22 cellular contexts compared by ENCODE assay signal in genomic region chr4:142356118-142356759, GRCh38.
DNase-seq lines count a peak whose midpoint lies in the region; ATAC-seq, FAIRE-seq and TF ChIP-seq lines count a peak whose summit lies in the region.
"Had no signal": no experiment of that assay in that cellular context is flagged by ENCODE, and none has a peak within 500 bp of the region (broad histone marks: within the 10 kb centered on the region; RNA-seq: fewer than 3 reads in every experiment).

No MANE protein-coding gene starts in this region.

- CTCF ChIA-PET in activated CD4-positive, alpha-beta T cell treated with anti-CD3 and anti-CD28 coated beads, Interleukin-2, amount 10 ng/mL, durations not matched to agents 7 days and 5 days (lab: Charles Lee): interaction anchor here (0.7 to 4.2 kb wide), 14 partner anchors 8 to 212 kb away, joined by 3 to 18 read pairs (median 5); no protein-coding TSS in a partner anchor
- CTCF ChIA-PET in HCT116 (lab: Charles Lee): interaction anchor here (1.9 kb wide), 1 partner anchor 364 kb away, joined by 9 read pairs; no protein-coding TSS in a partner anchor

- H3K27ac Mint-ChIP-seq in activated CD4-positive, alpha-beta T cell treated with anti-CD3 and anti-CD28 coated beads, Interleukin-2, amount 10 ng/mL, durations not matched to agents 7 days and 5 days: peak overlapping the region; percentile 82
- peak overlapping the region; percentile 88 for H3K27ac Mint-ChIP-seq in activated T-helper 17 cell treated with anti-CD3 and anti-CD28 coated beads, Interleukin-2, amount 50 U/mL, for 72 hours
- peak overlapping the region; percentile 75 to 97 (median 92) for H3K27ac Mint-ChIP-seq in naive thymus-derived CD8-positive, alpha-beta T cell

- TF ChIP-seq POLR2A in HCT116 (IDR thresholded peaks at IDR 0.05; ENCODE audit: borderline replicate concordance, extremely low read depth, insufficient read depth, insufficient read length): no peak

- H2AFZ ChIP-seq in HCT116 (ENCODE audit: low read depth, low read length, poor library complexity, severe bottlenecking): no peak overlapping the region

- peak overlapping the region; percentile 26 for H3K4me3 Mint-ChIP-seq in activated CD4-positive, alpha-beta T cell treated with anti-CD3 and anti-CD28 coated beads, Interleukin-2, amount 10 ng/mL, durations not matched to agents 7 days and 5 days
- peak overlapping the region; percentile 81 for H3K4me3 Mint-ChIP-seq in activated T-helper 17 cell treated with anti-CD3 and anti-CD28 coated beads, Interleukin-2, amount 50 U/mL, for 72 hours
- peak overlapping the region; percentile 33 to 73 (median 58) for H3K4me3 Mint-ChIP-seq in naive thymus-derived CD8-positive, alpha-beta T cell

- H3K4me2 ChIP-seq in HCT116 (ENCODE audit: low read length): no peak overlapping the region
- H3K4me2 ChIP-seq: SK-N-SH, smooth muscle cell had no signal

- POLR2A ChIA-PET in activated CD4-positive, alpha-beta T cell treated with anti-CD3 and anti-CD28 coated beads, Interleukin-2, amount 10 ng/mL, durations not matched to agents 7 days and 5 days (lab: Charles Lee): interaction anchor here (0.8 kb wide), 1 partner anchor 47 kb away, joined by 4 read pairs; no protein-coding TSS in a partner anchor
- POLR2A ChIA-PET in HCT116 (lab: Charles Lee): interaction anchor here (1.8 kb wide), 1 partner anchor 11 kb away, joined by 6 read pairs; no protein-coding TSS in a partner anchor
- POLR2A ChIA-PET in naive thymus-derived CD8-positive, alpha-beta T cell (lab: Charles Lee): interaction anchor here (0.5 to 4.6 kb wide), 8 partner anchors 10 to 1156 kb away, joined by 3 to 25 read pairs (median 4); no protein-coding TSS in a partner anchor

- H3K9me3 Mint-ChIP-seq in activated CD4-positive, alpha-beta T cell treated with anti-CD3 and anti-CD28 coated beads, Interleukin-2, amount 10 ng/mL, durations not matched to agents 7 days and 5 days: peaks cover 2% of the 10 kb centered on the region
- H3K9me3 Mint-ChIP-seq in activated T-helper 17 cell treated with anti-CD3 and anti-CD28 coated beads, Interleukin-2, amount 50 U/mL, for 72 hours: no peaks in the 10 kb centered on the region
- H3K9me3 Mint-ChIP-seq in naive thymus-derived CD8-positive, alpha-beta T cell: no peaks in the 10 kb centered on the region

- H3K4me1 Mint-ChIP-seq in activated CD4-positive, alpha-beta T cell treated with anti-CD3 and anti-CD28 coated beads, Interleukin-2, amount 10 ng/mL, durations not matched to agents 7 days and 5 days: peaks cover 87% of the 10 kb centered on the region
- peaks cover 68% of the 10 kb centered on the region for H3K4me1 Mint-ChIP-seq in activated T-helper 17 cell treated with anti-CD3 and anti-CD28 coated beads, Interleukin-2, amount 50 U/mL, for 72 hours
- H3K4me1 Mint-ChIP-seq in naive thymus-derived CD8-positive, alpha-beta T cell: peaks cover 39 to 85% (median 73%) of the 10 kb centered on the region in 4 donors

- H3K9ac ChIP-seq in HCT116 (ENCODE audit: low read length): no peak overlapping the region
- H3K9ac ChIP-seq: SK-N-SH had no signal

- H3K9me3 ChIP-seq in HCT116 (ENCODE audit: control insufficient read depth in 1 of 2, insufficient read depth in 1 of 2, low read depth in 1 of 2, low read length in 2 of 2): no peaks in the 10 kb centered on the region
- H3K9me3 ChIP-seq: SK-N-SH had no signal

- no peak for FAIRE-seq in urothelium cell line (lab: Jason Lieb, UNC)
- FAIRE-seq: D721Med, HTR-8/SVneo, RCC 7860 had no signal

- H3K27me3 Mint-ChIP-seq in activated CD4-positive, alpha-beta T cell treated with anti-CD3 and anti-CD28 coated beads, Interleukin-2, amount 10 ng/mL, durations not matched to agents 7 days and 5 days: no peaks in the 10 kb centered on the region
- H3K27me3 Mint-ChIP-seq in activated T-helper 17 cell treated with anti-CD3 and anti-CD28 coated beads, Interleukin-2, amount 50 U/mL, for 72 hours: no peaks in the 10 kb centered on the region
- H3K27me3 Mint-ChIP-seq in naive thymus-derived CD8-positive, alpha-beta T cell: no peaks in the 10 kb centered on the region

- H3K4me1 ChIP-seq in HCT116 (ENCODE audit: control insufficient read depth in 1 of 2, insufficient read depth in 2 of 2, low read length in 2 of 2): peaks cover 33 to 35% of the 10 kb centered on the region in 2 experiments

- no TSS peak for BruUV-seq in HCT116 (replicated peaks; lab: Mats Ljungman, UMichigan)

- H4K20me1 ChIP-seq in HCT116 (ENCODE audit: insufficient read depth): no peaks in the 10 kb centered on the region

- no peak for TF ChIP-seq RAD21 in HCT116 (IDR thresholded peaks at IDR 0.05; ENCODE audit: low read depth)

- H3K36me3 Mint-ChIP-seq in activated CD4-positive, alpha-beta T cell treated with anti-CD3 and anti-CD28 coated beads, Interleukin-2, amount 10 ng/mL, durations not matched to agents 7 days and 5 days (ENCODE audit: low read depth): peaks cover 37% of the 10 kb centered on the region
- H3K36me3 Mint-ChIP-seq in activated T-helper 17 cell treated with anti-CD3 and anti-CD28 coated beads, Interleukin-2, amount 50 U/mL, for 72 hours (ENCODE audit: low read depth): peaks cover 24% of the 10 kb centered on the region
- no peaks in the 10 kb centered on the region for H3K36me3 Mint-ChIP-seq in naive thymus-derived CD8-positive, alpha-beta T cell

- no peaks in the 10 kb centered on the region for H3K9me2 ChIP-seq in HCT116 (ENCODE audit: insufficient read depth)
- H3K9me2 ChIP-seq: SK-N-SH had no signal

- RAD21 ChIA-PET in HCT116 (lab: Charles Lee; ENCODE audit: low non-redundant PET in 1 of 2, low total read pairs in 2 of 2, uncharacterized antibody in 2 of 2, unreplicated experiment in 2 of 2): interaction anchor here in 1 of 2 experiments (0.8 kb wide), 1 partner anchor 373 kb away, joined by 3 read pairs; no protein-coding TSS in a partner anchor

- peak overlapping the region; percentile 61; the same call in 1 of the 2 replicates for H3K27ac ChIP-seq in HCT116 (ENCODE audit: low read depth, low read length)

- no peak overlapping the region for H3K4me3 ChIP-seq in HCT116 (replicated peaks in 1 of 2; ENCODE audit: low read depth in 1 of 2, low read length in 2 of 2)
- H3K4me3 ChIP-seq: smooth muscle cell had no signal

- H3K79me2 ChIP-seq in HCT116 (ENCODE audit: insufficient read depth, low read length): no peaks in the 10 kb centered on the region

- H3K36me3 ChIP-seq in HCT116 (ENCODE audit: control insufficient read depth in 1 of 2, insufficient read depth in 2 of 2, low read length in 2 of 2): no peaks in the 10 kb centered on the region

- intact Hi-C loops in HCT116 (cut with micrococcal nuclease): no loop called here

- no peak for TF ChIP-seq CTCF in HCT116 (IDR thresholded peaks at IDR 0.05 in 2 of 3, conservative IDR thresholded peaks at IDR 0.05 in 1 of 3; ENCODE audit: borderline replicate concordance in 1 of 3, insufficient read depth in 1 of 3, low read depth in 2 of 3, low read length in 2 of 3)

- no peak for ATAC-seq in HCT116
- peak; percentile 44 for ATAC-seq in activated T-helper 17 cell treated with anti-CD3 and anti-CD28 coated beads, Interleukin-2, amount 50 U/mL, for 72 hours (replicated peaks)
- no peak for ATAC-seq in naive thymus-derived CD8-positive, alpha-beta T cell
- ATAC-seq in HG02840 (IDR thresholded peaks at IDR 0.05; ENCODE audit: low FRiP score, unreplicated experiment): no peak
- ATAC-seq: activated CD4-positive, CD25-positive, alpha-beta regulatory T cell treated with anti-CD3 and anti-CD28 coated beads, Interleukin-2, amount 50 U/mL, for 24 hours; left ventricle myocardium superior had no signal

- no peaks in the 10 kb centered on the region for H3K27me3 ChIP-seq in HCT116 (ENCODE audit: insufficient read depth, low read length)

- no peak for DNase-seq in activated CD4-positive, alpha-beta T cell treated with anti-CD3 and anti-CD28 coated beads, Interleukin-2, amount 10 ng/mL, durations not matched to agents 7 days and 5 days
- no peak for DNase-seq in activated CD4-positive, alpha-beta T cell treated with anti-CD3 and anti-CD28 coated beads for 48 hours
- DNase-seq in HCT116 (ENCODE audit: low read depth, low spot score) (no peak), NK-92 (lab: John Stamatoyannopoulos, UW; ENCODE audit: unreplicated experiment) (no peak), urothelium cell line (ENCODE audit: low spot score) (no peak)
- no peak for DNase-seq in naive thymus-derived CD8-positive, alpha-beta T cell
- DNase-seq: foreskin fibroblast; HCEC 1CT; left ventricle myocardium superior; NCI-H1105 treated with DMSO at 0.1 percent for 48 hours; NCI-H2107; NCI-H510A; SK-N-SH; stimulated activated CD4-positive, alpha-beta T cell treated with anti-CD3 and anti-CD28 coated beads, Interleukin-4, amount 100 ng/mL, for 1 hour; T1000 had no signal

TF ChIP-seq in HCT116, 20 proteins besides CTCF, POLR2A, EP300 and RAD21 (continues in another document):
- no peak for TF ChIP-seq SP1 (IDR thresholded peaks at IDR 0.05; ENCODE audit: low read depth)
- no peak for TF ChIP-seq EGR1 (IDR thresholded peaks at IDR 0.05; ENCODE audit: low read depth)
- TF ChIP-seq SIN3A (IDR thresholded peaks at IDR 0.05; ENCODE audit: low read depth): no peak
- TF ChIP-seq EZH2phosphoT487 (IDR thresholded peaks at IDR 0.05; ENCODE audit: borderline replicate concordance): no peak
- no peak for TF ChIP-seq JUND (IDR thresholded peaks at IDR 0.05)
- no peak for TF ChIP-seq ELF1 (IDR thresholded peaks at IDR 0.05; ENCODE audit: borderline replicate concordance, low read depth)
- TF ChIP-seq ZFX (IDR thresholded peaks at IDR 0.05): no peak
- no peak for TF ChIP-seq CEBPB (IDR thresholded peaks at IDR 0.05; ENCODE audit: low read depth)
- TF ChIP-seq MAX (IDR thresholded peaks at IDR 0.05): no peak

Comparison
In these comparisons a context has a peak if more than half of its experiments do, and no peak if none do; other contexts are left out.
1. H3K4me3 Mint-ChIP-seq: peak in every context shown above with its lines; median percentile 81 in activated T-helper 17 cell treated with anti-CD3 and anti-CD28 coated beads, Interleukin-2, amount 50 U/mL, for 72 hours; 58 in naive thymus-derived CD8-positive, alpha-beta T cell; 26 in activated CD4-positive, alpha-beta T cell treated with anti-CD3 and anti-CD28 coated beads, Interleukin-2, amount 10 ng/mL, durations not matched to agents 7 days and 5 days.